In the genomic region with DNA sequence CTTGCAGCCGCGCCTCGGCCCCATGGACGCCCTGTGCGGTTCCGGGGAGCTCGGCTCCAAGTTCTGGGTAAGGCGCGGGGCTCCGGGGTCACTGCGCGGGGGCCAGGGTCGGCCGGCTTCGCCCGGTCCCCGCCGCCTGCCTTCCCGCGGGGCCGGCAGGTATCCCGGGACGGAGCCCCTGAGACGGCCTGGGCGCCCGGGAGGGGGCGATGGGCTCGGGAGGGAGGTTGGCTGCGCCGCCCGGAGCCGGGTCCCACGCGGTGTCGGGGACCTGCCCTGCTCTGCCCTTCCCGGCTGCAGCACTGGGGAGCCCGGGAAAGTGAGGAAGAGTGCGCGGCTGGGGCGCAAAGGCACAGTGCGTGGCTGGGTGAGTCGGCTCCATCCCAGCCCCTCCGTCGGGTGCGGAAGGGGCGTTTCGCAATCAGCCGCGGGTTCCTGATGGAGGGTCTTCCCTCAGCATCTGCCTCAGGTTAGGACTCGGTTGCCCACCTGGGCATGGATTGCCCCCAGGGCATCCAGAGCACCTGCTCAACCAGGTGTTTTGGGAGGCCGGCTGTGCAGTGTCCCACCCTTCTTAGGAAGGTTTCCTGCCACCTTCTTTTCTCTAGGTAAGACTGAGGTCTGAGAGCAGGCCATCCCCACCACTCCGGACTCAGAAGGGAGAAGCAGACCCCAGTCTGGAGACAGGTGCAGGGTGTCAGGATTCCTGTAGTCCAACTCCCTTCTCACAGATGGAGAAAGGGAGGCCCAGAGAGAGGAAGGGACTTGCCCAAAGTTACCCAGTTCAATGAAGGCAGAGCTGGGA, we compare ENCODE assay signal across 10 cellular contexts. TPM values are rescaled to one million over a fixed set of nuclear protein-coding genes. Genes with fewer than 3 reads are reported as not detected.
DNase-seq lines count a peak whose midpoint lies in the region; ATAC-seq and TF ChIP-seq lines count a peak whose summit lies in the region.
"Had no signal": no experiment of that assay in that cellular context is flagged by ENCODE, and none has a peak within 500 bp of the region (broad histone marks: within the 10 kb centered on the region; RNA-seq: fewer than 3 reads in every experiment).

No MANE protein-coding gene starts in this region.

- H3K9me3 Mint-ChIP-seq in CD14-positive monocyte, result peaks cover 0 to 9% (median 0%) of the 10 kb centered on the region in 7 donors
- H3K9me3 Mint-ChIP-seq in activated CD4-positive, alpha-beta T cell treated with anti-CD3 and anti-CD28 coated beads, Interleukin-2, amount 10 ng/mL, durations not matched to agents 24 days and 14 days, result no peaks in the 10 kb centered on the region
- H3K9me3 Mint-ChIP-seq: activated naive CD8-positive, alpha-beta T cell treated with anti-CD3 and anti-CD28 coated beads, Interleukin-2, amount 50 U/mL, for 24 hours had no signal

- peaks cover 55% of the 10 kb centered on the region for H3K4me1 Mint-ChIP-seq in CD14-positive monocyte
- H3K4me1 Mint-ChIP-seq in activated CD4-positive, alpha-beta T cell treated with anti-CD3 and anti-CD28 coated beads, Interleukin-2, amount 10 ng/mL, durations not matched to agents 24 days and 14 days, result peaks cover 3% of the 10 kb centered on the region
- H3K4me1 Mint-ChIP-seq: activated naive CD8-positive, alpha-beta T cell treated with anti-CD3 and anti-CD28 coated beads, Interleukin-2, amount 50 U/mL, for 24 hours had no signal

- H3K9me3 ChIP-seq in parathyroid adenoma (ENCODE audit: control insufficient read depth, low read length), result no peaks in the 10 kb centered on the region

- DNase-seq in CD14-positive monocyte (ENCODE audit: low spot score) (no peak), RWPE1 (ENCODE audit: low spot score) (no peak), fibroblast of the aortic adventitia (ENCODE audit: low read depth) (no peak), NCI-H128 (lab: John Stamatoyannopoulos, UW; ENCODE audit: unreplicated experiment) (no peak)
- DNase-seq in activated CD4-positive, alpha-beta T cell treated with anti-CD3 and anti-CD28 coated beads, Interleukin-2, amount 10 ng/mL, durations not matched to agents 24 days and 14 days, result no peak
- DNase-seq: activated naive CD8-positive, alpha-beta T cell treated with anti-CD3 and anti-CD28 coated beads, Interleukin-2, amount 50 U/mL, for 24 hours; SHP77 had no signal

- no peaks in the 10 kb centered on the region for H3K79me2 ChIP-seq in parathyroid adenoma

- no peaks in the 10 kb centered on the region for H3K27me3 ChIP-seq in parathyroid adenoma (ENCODE audit: control insufficient read depth, insufficient read depth, low read length)

- H3K27me3 Mint-ChIP-seq in CD14-positive monocyte (ENCODE audit: low read depth in 3 of 3), result peaks cover 52 to 78% (median 57%) of the 10 kb centered on the region in 3 donors
- peaks cover 65% of the 10 kb centered on the region for H3K27me3 Mint-ChIP-seq in activated CD4-positive, alpha-beta T cell treated with anti-CD3 and anti-CD28 coated beads, Interleukin-2, amount 10 ng/mL, durations not matched to agents 24 days and 14 days

- H3K4me2 ChIP-seq in parathyroid adenoma (ENCODE audit: low read length), result peak overlapping the region; percentile 57

- no peaks in the 10 kb centered on the region for H3K36me3 ChIP-seq in parathyroid adenoma (ENCODE audit: control insufficient read depth, insufficient read depth, low read length)

- CTCF ChIA-PET in RWPE1 (lab: Yijun Ruan, JAX), result interaction anchor here (0.5 to 1.4 kb wide), 5 partner anchors 34 to 181 kb away, joined by 3 to 6 read pairs (median 4); no protein-coding TSS in a partner anchor

- H3K9ac ChIP-seq in parathyroid adenoma, result no peak overlapping the region

- peak overlapping the region; percentile 98 for H3K27ac ChIP-seq in RWPE1
- H3K27ac ChIP-seq in parathyroid adenoma, result no peak overlapping the region

- peak overlapping the region; percentile 57 for H3K4me3 ChIP-seq in fibroblast of the aortic adventitia (ENCODE audit: low read depth, low read length)
- H3K4me3 ChIP-seq in parathyroid adenoma (ENCODE audit: low read depth, low read length), result no peak overlapping the region

- H3K36me3 Mint-ChIP-seq in CD14-positive monocyte, result peaks cover 12 to 15% of the 10 kb centered on the region in 2 donors
- H3K36me3 Mint-ChIP-seq in activated CD4-positive, alpha-beta T cell treated with anti-CD3 and anti-CD28 coated beads, Interleukin-2, amount 10 ng/mL, durations not matched to agents 24 days and 14 days (ENCODE audit: low read depth), result no peaks in the 10 kb centered on the region

- H3K4me3 Mint-ChIP-seq in CD14-positive monocyte, result peak overlapping the region; percentile 59 to 81
- H3K4me3 Mint-ChIP-seq in activated CD4-positive, alpha-beta T cell treated with anti-CD3 and anti-CD28 coated beads, Interleukin-2, amount 10 ng/mL, durations not matched to agents 24 days and 14 days, result no peak overlapping the region
- H3K4me3 Mint-ChIP-seq: activated naive CD8-positive, alpha-beta T cell treated with anti-CD3 and anti-CD28 coated beads, Interleukin-2, amount 50 U/mL, for 24 hours had no signal

- H3K4me1 ChIP-seq in parathyroid adenoma, result peaks cover 59% of the 10 kb centered on the region

- ATAC-seq in activated CD4-positive, CD25-positive, alpha-beta regulatory T cell treated with anti-CD3 and anti-CD28 coated beads, Interleukin-2, amount 50 U/mL, for 24 hours, result no peak
- no peak for ATAC-seq in HG03521 (IDR thresholded peaks at IDR 0.05; ENCODE audit: unreplicated experiment)
- ATAC-seq: activated naive CD8-positive, alpha-beta T cell treated with anti-CD3 and anti-CD28 coated beads, Interleukin-2, amount 50 U/mL, for 24 hours had no signal

- no peak overlapping the region for H3K27ac Mint-ChIP-seq in CD14-positive monocyte
- no peak overlapping the region for H3K27ac Mint-ChIP-seq in activated CD4-positive, alpha-beta T cell treated with anti-CD3 and anti-CD28 coated beads, Interleukin-2, amount 10 ng/mL, durations not matched to agents 24 days and 14 days
- H3K27ac Mint-ChIP-seq: activated naive CD8-positive, alpha-beta T cell treated with anti-CD3 and anti-CD28 coated beads, Interleukin-2, amount 50 U/mL, for 24 hours had no signal

- TF ChIP-seq CTCF in CD14-positive monocyte (IDR thresholded peaks at IDR 0.05), result no peak
- no peak for TF ChIP-seq CTCF in RWPE1 (conservative IDR thresholded peaks at IDR 0.05; ENCODE audit: low read depth)
- TF ChIP-seq CTCF in fibroblast of the aortic adventitia (IDR thresholded peaks at IDR 0.05; ENCODE audit: insufficient read depth, low read length), result no peak
- TF ChIP-seq CTCF in parathyroid adenoma (IDR thresholded peaks at IDR 0.05), result no peak

- peak overlapping the region; percentile 50 for H2AFZ ChIP-seq in parathyroid adenoma

- POLR2A ChIA-PET in RWPE1 (lab: Yijun Ruan, JAX; ENCODE audit: low non-redundant PET), result interaction anchor here (0.6 kb wide), 1 partner anchor 27 kb away, joined by 9 read pairs; no protein-coding TSS in a partner anchor

- intact Hi-C loops in CD14-positive monocyte (cut with micrococcal nuclease), result no loop called here
- intact Hi-C loops in activated CD4-positive, alpha-beta T cell treated with anti-CD3 and anti-CD28 coated beads, Interleukin-2, amount 10 ng/mL, durations not matched to agents 24 days and 14 days (cut with micrococcal nuclease), result loop anchor here (5.0 kb wide), 2 partner anchors 32 to 47 kb away; no protein-coding TSS in a partner anchor

RNA-seq across cellular contexts. Expression of a gene that starts 0.4 kb away (rescaled TPM):
- polyA plus RNA-seq in CD14-positive monocyte, result 10 to 100 TPM in 1 of 2 donors, 1 to 10 TPM in 1; 2.7 to 11.4 TPM
- 1.4 and 12.5 TPM in 2 replicates for total RNA-seq in fibroblast of the aortic adventitia (ENCODE audit: low replicate concordance)
- not detected in 2 replicates for total RNA-seq in activated CD4-positive, alpha-beta T cell treated with anti-CD3 and anti-CD28 coated beads, Interleukin-2, amount 10 ng/mL, durations not matched to agents 24 days and 14 days
